Comparison of ENCODE assay signal across 18 cellular contexts in the genomic region with DNA sequence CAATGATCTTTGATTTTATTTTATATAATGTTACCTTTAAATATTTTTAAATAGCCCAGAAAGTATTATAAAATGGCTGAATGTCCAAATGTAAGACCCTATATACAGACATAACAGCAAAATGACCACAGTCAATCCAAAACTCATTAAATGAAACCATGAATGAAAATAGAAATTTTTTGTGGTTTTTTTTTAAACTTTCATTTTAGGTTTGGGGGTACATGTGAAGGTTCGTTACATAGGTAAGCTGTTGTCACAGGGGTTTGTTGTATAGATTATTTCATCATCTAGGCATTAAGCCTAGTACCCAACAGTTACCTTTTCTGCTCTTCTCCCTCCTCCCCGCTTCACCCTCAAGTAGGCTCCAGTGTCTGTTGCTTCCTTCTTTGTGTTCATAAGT.
DNase-seq lines count a peak whose midpoint lies in the region; ATAC-seq and TF ChIP-seq lines count a peak whose summit lies in the region.
"Had no signal": no experiment of that assay in that cellular context is flagged by ENCODE, and none has a peak within 500 bp of the region (broad histone marks: within the 10 kb centered on the region; RNA-seq: fewer than 3 reads in every experiment).

No MANE protein-coding gene starts in this region.

- H3K9me3 ChIP-seq in heart right ventricle: no peaks in the 10 kb centered on the region
- H3K9me3 ChIP-seq in endodermal cell (ENCODE audit: control insufficient read depth, low read length): no peaks in the 10 kb centered on the region
- H3K9me3 ChIP-seq: left ventricle myocardium inferior, right lobe of liver, SK-N-SH, testis had no signal

- intact Hi-C loops in heart right ventricle (cut with DNase I): no loop called here

- TF ChIP-seq CTCF in heart right ventricle (IDR thresholded peaks at IDR 0.05) (no peak), endodermal cell (conservative IDR thresholded peaks at IDR 0.05) (no peak)

- no peak for DNase-seq in activated naive CD8-positive, alpha-beta T cell treated with anti-CD3 and anti-CD28 coated beads, Interleukin-2, amount 50 U/mL, for 24 hours
- no peak for DNase-seq in NCI-H2107 treated with DMSO at 0.1 percent for 48 hours (lab: John Stamatoyannopoulos, UW; ENCODE audit: unreplicated experiment)
- DNase-seq in glomerular visceral epithelial cell (ENCODE audit: extremely low spot score): no peak
- DNase-seq in heart right ventricle: no peak
- DNase-seq in endodermal cell: no peak
- DNase-seq: activated CD4-positive, alpha-beta T cell treated with anti-CD3 and anti-CD28 coated beads for 36 hours; left ventricle myocardium inferior; NCI-H2029 treated with DMSO at 0.1 percent for 48 hours; NCI-H748 treated with DMSO at 0.1 percent for 48 hours; nucleus accumbens; right lobe of liver; SK-N-SH; testis had no signal

- H3K4me1 ChIP-seq in heart right ventricle (peaks cover 0 to 8% (median 0%) of the 10 kb centered on the region in 9 donors), endodermal cell (ENCODE audit: control insufficient read depth, insufficient read depth, low read length) (no peaks in the 10 kb centered on the region)
- H3K4me1 ChIP-seq: left ventricle myocardium inferior, right lobe of liver, testis had no signal

- H3K27ac ChIP-seq in heart right ventricle (no peak overlapping the region), endodermal cell (ENCODE audit: low read depth, low read length) (no peak overlapping the region)
- H3K27ac ChIP-seq: left ventricle myocardium inferior, right lobe of liver, testis had no signal

- ATAC-seq in GM18861 (IDR thresholded peaks at IDR 0.05; ENCODE audit: unreplicated experiment): peak; percentile 85
- peak; percentile 64 for ATAC-seq in GM21528 (IDR thresholded peaks at IDR 0.05; ENCODE audit: low FRiP score, unreplicated experiment)
- peak; percentile 68 for ATAC-seq in HG03045 (IDR thresholded peaks at IDR 0.05; ENCODE audit: unreplicated experiment)
- ATAC-seq in activated naive CD8-positive, alpha-beta T cell treated with anti-CD3 and anti-CD28 coated beads, Interleukin-2, amount 50 U/mL, for 24 hours: no peak
- ATAC-seq in heart right ventricle: no peak
- ATAC-seq: activated CD4-positive, alpha-beta T cell treated with anti-CD3 and anti-CD28 coated beads for 36 hours; Panc1; right lobe of liver had no signal

- H3K4me3 ChIP-seq in heart right ventricle (no peak overlapping the region), endodermal cell (ENCODE audit: low read length) (no peak overlapping the region)
- H3K4me3 ChIP-seq: left ventricle myocardium inferior, right lobe of liver, testis had no signal

- H3K4me3 Mint-ChIP-seq in activated naive CD8-positive, alpha-beta T cell treated with anti-CD3 and anti-CD28 coated beads, Interleukin-2, amount 50 U/mL, for 24 hours: no peak overlapping the region
- H3K4me3 Mint-ChIP-seq in endodermal cell: no peak overlapping the region
- H3K4me3 Mint-ChIP-seq: activated CD4-positive, alpha-beta T cell treated with anti-CD3 and anti-CD28 coated beads for 36 hours had no signal

- no peak overlapping the region for H3K9ac ChIP-seq in endodermal cell (ENCODE audit: extremely low read depth, low read length, poor library complexity, severe bottlenecking)
- H3K9ac ChIP-seq: SK-N-SH had no signal

- H3K9me3 Mint-ChIP-seq in activated naive CD8-positive, alpha-beta T cell treated with anti-CD3 and anti-CD28 coated beads, Interleukin-2, amount 50 U/mL, for 24 hours: no peaks in the 10 kb centered on the region
- no peaks in the 10 kb centered on the region for H3K9me3 Mint-ChIP-seq in endodermal cell

- H3K36me3 ChIP-seq in heart right ventricle (peaks cover 0 to 44% (median 3%) of the 10 kb centered on the region in 9 donors), endodermal cell (ENCODE audit: control insufficient read depth, insufficient read depth, low read length) (peaks cover 80% of the 10 kb centered on the region)

- peak overlapping the region; percentile 67 for H3K27ac Mint-ChIP-seq in activated naive CD8-positive, alpha-beta T cell treated with anti-CD3 and anti-CD28 coated beads, Interleukin-2, amount 50 U/mL, for 24 hours
- H3K27ac Mint-ChIP-seq in endodermal cell: no peak overlapping the region
- H3K27ac Mint-ChIP-seq: activated CD4-positive, alpha-beta T cell treated with anti-CD3 and anti-CD28 coated beads for 36 hours had no signal

- H3K36me3 Mint-ChIP-seq in activated naive CD8-positive, alpha-beta T cell treated with anti-CD3 and anti-CD28 coated beads, Interleukin-2, amount 50 U/mL, for 24 hours (ENCODE audit: low read depth): peaks cover 19% of the 10 kb centered on the region
- peaks cover 40% of the 10 kb centered on the region for H3K36me3 Mint-ChIP-seq in endodermal cell (ENCODE audit: low read depth)

- peaks cover 12% of the 10 kb centered on the region for H3K4me1 Mint-ChIP-seq in activated naive CD8-positive, alpha-beta T cell treated with anti-CD3 and anti-CD28 coated beads, Interleukin-2, amount 50 U/mL, for 24 hours
- H3K4me1 Mint-ChIP-seq in endodermal cell: no peaks in the 10 kb centered on the region

- H3K27me3 Mint-ChIP-seq in activated naive CD8-positive, alpha-beta T cell treated with anti-CD3 and anti-CD28 coated beads, Interleukin-2, amount 50 U/mL, for 24 hours: no peaks in the 10 kb centered on the region
- H3K27me3 Mint-ChIP-seq in endodermal cell (ENCODE audit: insufficient read depth): no peaks in the 10 kb centered on the region
- H3K27me3 Mint-ChIP-seq: activated CD4-positive, alpha-beta T cell treated with anti-CD3 and anti-CD28 coated beads for 36 hours; IgD-negative memory B cell had no signal

- 96 to 98% methylated on average over 2 of the region's 2 CpGs for WGBS in heart right ventricle, 2 donors
- WGBS in endodermal cell (ENCODE audit: insufficient coverage in 1 of 2, insufficient read length in 1 of 2), 2 experiments: 89 to 100% methylated on average over 1 of the region's 2 CpGs

- H3K27me3 ChIP-seq in heart right ventricle (no peaks in the 10 kb centered on the region), endodermal cell (ENCODE audit: control insufficient read depth, insufficient read depth, low read length, poor library complexity, severe bottlenecking) (no peaks in the 10 kb centered on the region)
- H3K27me3 ChIP-seq: right lobe of liver, testis had no signal

Comparison
In these comparisons a context has a peak if more than half of its experiments do, and no peak if none do; other contexts are left out.
1. ATAC-seq: peak in GM18861 (single experiment), GM21528 (single experiment) and HG03045 (single experiment); none in activated naive CD8-positive, alpha-beta T cell treated with anti-CD3 and anti-CD28 coated beads, Interleukin-2, amount 50 U/mL, for 24 hours (single experiment) and heart right ventricle (0 of 8).